In the genomic region with DNA sequence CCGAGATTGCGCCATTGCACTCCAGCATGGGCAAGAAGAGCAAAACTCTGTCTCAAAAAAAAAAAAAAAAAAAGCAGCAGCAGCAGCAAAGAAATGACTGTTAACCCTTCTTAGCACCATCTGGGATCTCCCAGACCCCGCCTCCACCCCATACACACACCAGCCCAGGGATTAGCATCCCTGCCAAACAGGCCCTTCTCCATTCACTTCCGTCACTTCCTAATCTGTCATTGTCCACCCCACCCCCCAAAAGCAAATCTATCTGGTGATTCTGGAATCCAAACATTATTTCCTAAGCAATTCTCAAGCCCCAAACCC, we compare ENCODE assay signal across 8 cellular contexts.
DNase-seq lines count a peak whose midpoint lies in the region; ATAC-seq and TF ChIP-seq lines count a peak whose summit lies in the region.

No MANE protein-coding gene starts in this region.

- no peaks in the 10 kb centered on the region for H3K36me3 ChIP-seq in Loucy (ENCODE audit: insufficient read depth, low read length)
- peaks cover 0 to 10% of the 10 kb centered on the region in 2 donors for H3K36me3 ChIP-seq in muscle layer of duodenum (ENCODE audit: control insufficient read depth in 1 of 2, insufficient read depth in 2 of 2, low read length in 2 of 2)

- H3K27me3 Mint-ChIP-seq in central memory CD8-positive, alpha-beta T cell, result no peaks in the 10 kb centered on the region

- POLR2A ChIA-PET in AG04449 (lab: Yijun Ruan, JAX), result interaction anchor here (0.7 to 4.7 kb wide), 10 partner anchors 8 to 289 kb away, joined by 3 to 77 read pairs (median 8); a partner anchor contains a TSS

- peaks cover 17% of the 10 kb centered on the region for H3F3A ChIP-seq in Loucy (ENCODE audit: low read depth)

- CTCF ChIA-PET in AG04449 (lab: Yijun Ruan, JAX), result interaction anchor here (0.8 to 19.1 kb wide), 7 partner anchors 8 to 162 kb away, joined by 3 to 337 read pairs (median 24); a partner anchor contains a TSS

- H3K4me3 Mint-ChIP-seq in central memory CD8-positive, alpha-beta T cell, result peak overlapping the region; percentile 78

- H3K4me3 ChIP-seq in AG04449 (ENCODE audit: low read depth, low read length) (peak overlapping the region; percentile 13; the same call in 1 of the 2 replicates), Loucy (ENCODE audit: low read length, poor library complexity, severe bottlenecking) (no peak overlapping the region), muscle layer of duodenum (ENCODE audit: low read depth in 1 of 2, low read length in 2 of 2) (peak overlapping the region; percentile 38 to 53)

- no peaks in the 10 kb centered on the region for H4K20me1 ChIP-seq in Loucy (ENCODE audit: insufficient read depth, low read length, poor library complexity, severe bottlenecking)

- H2AFZ ChIP-seq in Loucy (ENCODE audit: low read length), result no peak overlapping the region

- peak overlapping the region; percentile 76 for H3K9ac ChIP-seq in Loucy (ENCODE audit: low read depth, low read length, poor library complexity, severe bottlenecking)

- peak overlapping the region; percentile 100 for H3K27ac ChIP-seq in muscle layer of duodenum (ENCODE audit: low read length)

- H3K9me3 Mint-ChIP-seq in central memory CD8-positive, alpha-beta T cell, result no peaks in the 10 kb centered on the region

- no peak for ATAC-seq in central memory CD8-positive, alpha-beta T cell (replicated peaks; ENCODE audit: extremely low read depth, poor library complexity, severe bottlenecking)
- no peak for ATAC-seq in HG03378 (IDR thresholded peaks at IDR 0.05; ENCODE audit: unreplicated experiment)

- H3K4me1 ChIP-seq in Loucy (ENCODE audit: insufficient read depth, low read length, poor library complexity, severe bottlenecking) (peaks cover 60% of the 10 kb centered on the region), muscle layer of duodenum (ENCODE audit: control insufficient read depth in 1 of 2, insufficient read depth in 2 of 2, low read length in 2 of 2) (peaks cover 51 to 81% of the 10 kb centered on the region in 2 donors)

- TF ChIP-seq CTCF in AG04449 (IDR thresholded peaks at IDR 0.05; ENCODE audit: insufficient read depth, low read length, missing control alignments) (no peak), Loucy (conservative IDR thresholded peaks at IDR 0.05; ENCODE audit: low read length) (no peak)

- peaks cover 43% of the 10 kb centered on the region for H3K36me3 Mint-ChIP-seq in central memory CD8-positive, alpha-beta T cell (ENCODE audit: insufficient read depth)

- H3K79me2 ChIP-seq in Loucy (ENCODE audit: insufficient read depth, low read length), result 0 out of 2 replicates have a peak, but pooled peaks cover 3% of the 10 kb centered on the region

- H3K9me2 ChIP-seq in Loucy (replicated peaks; ENCODE audit: low read depth, low read length), result no peaks in the 10 kb centered on the region

- DNase-seq in AG04449 (ENCODE audit: low read depth, low spot score) (no peak), SKM-1 (lab: John Stamatoyannopoulos, UW; ENCODE audit: unreplicated experiment) (no peak), SHP77 (lab: John Stamatoyannopoulos, UW) (no peak), NCI-H2081 treated with DMSO at 0.1 percent for 48 hours (lab: John Stamatoyannopoulos, UW) (no peak)
- DNase-seq in central memory CD8-positive, alpha-beta T cell (ENCODE audit: low spot score in 2 of 2), result no peak

- peaks cover 79% of the 10 kb centered on the region for H3K4me1 Mint-ChIP-seq in central memory CD8-positive, alpha-beta T cell

- H3K27ac Mint-ChIP-seq in central memory CD8-positive, alpha-beta T cell (ENCODE audit: low read depth), result peak overlapping the region; percentile 97

- H3K9me3 ChIP-seq in Loucy (ENCODE audit: insufficient read depth, low read depth, low read length), result no peaks in the 10 kb centered on the region
- no peaks in the 10 kb centered on the region for H3K9me3 ChIP-seq in muscle layer of duodenum (ENCODE audit: control insufficient read depth in 1 of 2, low read length in 2 of 2)

- H3K4me2 ChIP-seq in Loucy (ENCODE audit: low read depth, low read length, poor library complexity, severe bottlenecking), result peak overlapping the region; percentile 89

- H3K27me3 ChIP-seq in Loucy (ENCODE audit: insufficient read depth, low read length, poor library complexity, severe bottlenecking) (no peaks in the 10 kb centered on the region), muscle layer of duodenum (ENCODE audit: low read depth, low read length) (no peaks in the 10 kb centered on the region)
